2 cellular contexts compared by ENCODE assay signal in genomic region chr7:1855396-1856160, GRCh38.
TF ChIP-seq lines count a peak whose summit lies in the region.

No MANE protein-coding gene starts in this region.

TF ChIP-seq in HepG2, 621 proteins besides CTCF, POLR2A, EP300 and RAD21:
- no peak for TF ChIP-seq ZNF512B (CRISPR knock-in tag; IDR thresholded peaks at IDR 0.05; ENCODE audit: borderline replicate concordance)
TF ChIP-seq in HepG2: peak in this region for 0.

TF ChIP-seq in H1, 55 proteins besides CTCF, POLR2A, EP300 and RAD21:
- no peak for TF ChIP-seq SIN3A (conservative IDR thresholded peaks at IDR 0.05 in 1 of 2, IDR thresholded peaks at IDR 0.05 in 1 of 2; ENCODE audit: low read depth in 1 of 2, low read length in 2 of 2)
- no peak for TF ChIP-seq EZH2 (IDR thresholded peaks at IDR 0.05; ENCODE audit: low read depth, low read length, severe bottlenecking)
- TF ChIP-seq RBBP5 (IDR thresholded peaks at IDR 0.05; ENCODE audit: borderline replicate concordance, low read depth, low read length), result no peak
- no peak for TF ChIP-seq SIX5 (IDR thresholded peaks at IDR 0.05; ENCODE audit: low read depth, low read length)
- TF ChIP-seq FOSL1 (IDR thresholded peaks at IDR 0.05; ENCODE audit: insufficient read depth, low read depth, low read length), result no peak
- no peak for TF ChIP-seq RXRA (IDR thresholded peaks at IDR 0.05; ENCODE audit: insufficient read depth, low read depth, low read length)
- no peak for TF ChIP-seq POU5F1 (IDR thresholded peaks at IDR 0.05; ENCODE audit: low read depth, low read length)
- no peak for TF ChIP-seq HDAC2 (IDR thresholded peaks at IDR 0.05; ENCODE audit: borderline replicate concordance in 1 of 2, low read depth in 2 of 2, low read length in 2 of 2)
- no peak for TF ChIP-seq SP1 (IDR thresholded peaks at IDR 0.05; ENCODE audit: low read depth, low read length)
- no peak for TF ChIP-seq KDM4A (IDR thresholded peaks at IDR 0.05; ENCODE audit: low read depth, low read length, severe bottlenecking)
- no peak for TF ChIP-seq YY1 (IDR thresholded peaks at IDR 0.05; ENCODE audit: low read depth, low read length)
- TF ChIP-seq JUND (IDR thresholded peaks at IDR 0.05; ENCODE audit: low read length), result no peak
- TF ChIP-seq NRF1 (IDR thresholded peaks at IDR 0.05; ENCODE audit: low read depth, low read length), result no peak
